ENCODE assay signal across 3 cellular contexts in the genomic region with DNA sequence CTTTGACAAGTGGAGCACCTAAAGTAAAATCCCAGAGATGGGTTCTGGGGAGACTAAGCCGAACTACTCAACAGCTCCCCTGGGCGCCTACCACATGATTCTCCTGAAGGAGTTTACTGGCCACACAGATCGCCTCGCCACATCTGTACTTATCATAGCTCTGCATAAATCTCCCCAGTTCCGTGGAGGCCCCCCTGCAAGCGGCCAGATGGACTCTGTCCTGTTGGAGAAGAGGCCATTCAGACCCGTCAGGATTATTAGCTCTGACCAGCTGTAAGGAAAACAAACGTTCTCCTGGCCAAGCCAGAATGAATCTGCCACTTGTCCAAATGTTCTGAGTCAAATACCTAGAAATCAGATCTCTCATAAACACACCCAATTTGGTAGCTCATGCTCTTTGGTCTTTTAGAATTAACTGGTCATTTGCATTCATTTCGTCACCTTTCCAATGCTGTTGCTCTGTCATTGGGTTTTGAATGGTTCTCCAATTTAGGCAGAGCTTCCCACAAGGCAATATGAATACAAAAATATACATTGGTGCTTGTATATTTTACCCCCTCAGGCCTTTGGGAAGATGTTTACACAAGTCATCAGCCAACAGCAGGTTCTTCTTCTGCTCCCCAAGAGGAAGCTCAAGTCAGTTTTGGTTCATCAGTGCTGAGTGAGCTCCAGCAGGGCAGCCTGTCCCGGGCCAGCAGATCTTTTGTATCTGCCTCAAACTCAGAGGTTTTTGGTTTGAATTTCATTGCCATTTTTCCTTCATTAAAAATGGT.
TF ChIP-seq lines count a peak whose summit lies in the region.

No MANE protein-coding gene starts in this region.

TF ChIP-seq in liver, 16 proteins besides CTCF, POLR2A, EP300 and RAD21 (continued from another document):
- peak; percentile 60 to 71 for TF ChIP-seq HNF4A (conservative IDR thresholded peaks at IDR 0.05)
- no peak for TF ChIP-seq EGR1 (IDR thresholded peaks at IDR 0.05; ENCODE audit: low read depth in 2 of 2)
- TF ChIP-seq RXRA (IDR thresholded peaks at IDR 0.05): peak in 1 of 2 donors; percentile 5

TF ChIP-seq in HepG2, 621 proteins besides CTCF, POLR2A, EP300 and RAD21 (continued from another document):
- TF ChIP-seq, protein P1, sequence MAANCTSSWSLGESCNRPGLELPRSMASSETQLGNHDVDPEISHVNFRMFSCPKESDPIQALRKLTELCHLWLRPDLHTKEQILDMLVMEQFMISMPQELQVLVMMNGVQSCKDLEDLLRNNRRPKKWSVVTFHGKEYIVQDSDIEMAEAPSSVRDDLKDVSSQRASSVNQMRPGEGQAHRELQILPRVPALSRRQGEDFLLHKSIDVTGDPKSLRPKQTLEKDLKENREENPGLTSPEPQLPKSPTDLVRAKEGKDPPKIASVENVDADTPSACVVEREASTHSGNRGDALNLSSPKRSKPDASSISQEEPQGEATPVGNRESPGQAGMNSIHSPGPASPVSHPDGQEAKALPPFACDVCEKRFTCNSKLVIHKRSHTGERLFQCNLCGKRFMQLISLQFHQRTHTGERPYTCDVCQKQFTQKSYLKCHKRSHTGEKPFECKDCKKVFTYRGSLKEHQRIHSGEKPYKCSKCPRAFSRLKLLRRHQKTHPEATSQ (CRISPR knock-in tag; IDR thresholded peaks at IDR 0.05; ENCODE audit: borderline replicate concordance): no peak
- TF ChIP-seq SMC3 (IDR thresholded peaks at IDR 0.05; ENCODE audit: low read length) (no peak), RCOR2 (CRISPR knock-in tag; IDR thresholded peaks at IDR 0.05) (no peak), TEF (CRISPR knock-in tag; IDR thresholded peaks at IDR 0.05) (no peak), ZNF737 (CRISPR knock-in tag; IDR thresholded peaks at IDR 0.05; ENCODE audit: borderline replicate concordance) (no peak), RARG (CRISPR knock-in tag; IDR thresholded peaks at IDR 0.05; ENCODE audit: low read depth) (no peak), ZNF652 (CRISPR knock-in tag; IDR thresholded peaks at IDR 0.05; ENCODE audit: borderline replicate concordance, low read depth) (no peak), ZFAT (CRISPR knock-in tag; conservative IDR thresholded peaks at IDR 0.05) (no peak), SKI (IDR thresholded peaks at IDR 0.05; ENCODE audit: partially characterized antibody) (no peak)

TF ChIP-seq in SK-N-SH, 30 proteins besides CTCF, POLR2A, EP300 and RAD21:
- TF ChIP-seq MAX (IDR thresholded peaks at IDR 0.05; ENCODE audit: low read depth): no peak
- TF ChIP-seq PBX3 (IDR thresholded peaks at IDR 0.05): peak; percentile 29; the same call in 1 of the 2 replicates
- TF ChIP-seq TCF12 (IDR thresholded peaks at IDR 0.05): peak; percentile 44; the same call in 1 of the 2 replicates
- no peak for TF ChIP-seq JUND (IDR thresholded peaks at IDR 0.05)
- TF ChIP-seq IRF3 (IDR thresholded peaks at IDR 0.05; ENCODE audit: low read depth, low read length): no peak
